In genomic region chr17:61680921-61681320, GRCh38 we compare ENCODE assay signal across 14 cellular contexts.
DNase-seq lines count a peak whose midpoint lies in the region; ATAC-seq and TF ChIP-seq lines count a peak whose summit lies in the region.
"Had no signal": no experiment of that assay in that cellular context is flagged by ENCODE, and none has a peak within 500 bp of the region (broad histone marks: within the 10 kb centered on the region; RNA-seq: fewer than 3 reads in every experiment).

No MANE protein-coding gene starts in this region.

- H3K27ac Mint-ChIP-seq in WTC11, result peak overlapping the region; percentile 72; the same call in 1 of the 2 replicates
- no peak overlapping the region for H3K27ac Mint-ChIP-seq in activated CD8-positive, alpha-beta memory T cell treated with anti-CD3 and anti-CD28 coated beads, Interleukin-2, amount 10 ng/mL, durations not matched to agents 7 days and 5 days
- H3K27ac Mint-ChIP-seq: B cell; CD4-positive, alpha-beta T cell; CD8-positive, alpha-beta T cell had no signal

- TF ChIP-seq CTCF in WTC11 (IDR thresholded peaks at IDR 0.05), result no peak

- DNase-seq in WTC11 (ENCODE audit: low spot score) (no peak), head of caudate nucleus (peak in 35 of 42 donors; percentile 3 to 63 (median 22)), kidney tubule cell (ENCODE audit: low spot score) (no peak), NCI-H226 (no peak)
- no peak for DNase-seq in activated CD8-positive, alpha-beta memory T cell treated with anti-CD3 and anti-CD28 coated beads, Interleukin-2, amount 10 ng/mL, durations not matched to agents 7 days and 5 days
- DNase-seq: 8988T; AML-193; Caco-2; Calu3; CD4-positive, alpha-beta T cell; CD8-positive, alpha-beta T cell; DMS79 treated with DMSO at 0.1 percent for 48 hours; GF-D8 had no signal

- ATAC-seq in WTC11, result no peak
- ATAC-seq in activated CD8-positive, alpha-beta memory T cell treated with anti-CD3 and anti-CD28 coated beads, Interleukin-2, amount 10 ng/mL, durations not matched to agents 7 days and 5 days, result no peak
- ATAC-seq: CD8-positive, alpha-beta T cell had no signal

- H3K9me3 Mint-ChIP-seq in WTC11, result no peaks in the 10 kb centered on the region
- no peaks in the 10 kb centered on the region for H3K9me3 Mint-ChIP-seq in activated CD8-positive, alpha-beta memory T cell treated with anti-CD3 and anti-CD28 coated beads, Interleukin-2, amount 10 ng/mL, durations not matched to agents 7 days and 5 days (ENCODE audit: low read depth)
- H3K9me3 Mint-ChIP-seq: CD4-positive, alpha-beta T cell; CD8-positive, alpha-beta T cell had no signal

- H3K27me3 Mint-ChIP-seq in WTC11 (ENCODE audit: low read depth), result no peaks in the 10 kb centered on the region
- peaks cover 6% of the 10 kb centered on the region for H3K27me3 Mint-ChIP-seq in activated CD8-positive, alpha-beta memory T cell treated with anti-CD3 and anti-CD28 coated beads, Interleukin-2, amount 10 ng/mL, durations not matched to agents 7 days and 5 days
- H3K27me3 Mint-ChIP-seq: B cell; CD4-positive, alpha-beta T cell had no signal

- H3K4me3 Mint-ChIP-seq in WTC11, result no peak overlapping the region
- no peak overlapping the region for H3K4me3 Mint-ChIP-seq in activated CD8-positive, alpha-beta memory T cell treated with anti-CD3 and anti-CD28 coated beads, Interleukin-2, amount 10 ng/mL, durations not matched to agents 7 days and 5 days
- H3K4me3 Mint-ChIP-seq: B cell; CD4-positive, alpha-beta T cell; CD8-positive, alpha-beta T cell had no signal

- no peaks in the 10 kb centered on the region for H3K36me3 Mint-ChIP-seq in WTC11
- peaks cover 19% of the 10 kb centered on the region for H3K36me3 Mint-ChIP-seq in activated CD8-positive, alpha-beta memory T cell treated with anti-CD3 and anti-CD28 coated beads, Interleukin-2, amount 10 ng/mL, durations not matched to agents 7 days and 5 days
- H3K36me3 Mint-ChIP-seq: CD8-positive, alpha-beta T cell had no signal

- intact Hi-C loops in head of caudate nucleus (cut with DNase I), result no loop called here

- POLR2A ChIA-PET in WTC11 (lab: Charles Lee), result interaction anchor here (0.7 kb wide), 1 partner anchor 624 kb away, joined by 10 read pairs; no protein-coding TSS in a partner anchor

- H3K4me1 Mint-ChIP-seq in WTC11, result no peaks in the 10 kb centered on the region
- peaks cover under 1% of the 10 kb centered on the region for H3K4me1 Mint-ChIP-seq in activated CD8-positive, alpha-beta memory T cell treated with anti-CD3 and anti-CD28 coated beads, Interleukin-2, amount 10 ng/mL, durations not matched to agents 7 days and 5 days
- H3K4me1 Mint-ChIP-seq: B cell had no signal

- CTCF ChIA-PET in WTC11 (lab: Charles Lee), result no interaction called here
- CTCF ChIA-PET in activated CD8-positive, alpha-beta memory T cell treated with anti-CD3 and anti-CD28 coated beads, Interleukin-2, amount 10 ng/mL, durations not matched to agents 7 days and 5 days (lab: Charles Lee), result no interaction called here

TF ChIP-seq in WTC11, 78 proteins besides CTCF, POLR2A, EP300 and RAD21:
- TF ChIP-seq ZNF232 (CRISPR knock-in tag; IDR thresholded peaks at IDR 0.05) (no peak), ARID4B (CRISPR knock-in tag; IDR thresholded peaks at IDR 0.05; ENCODE audit: borderline replicate concordance) (no peak), ZBTB21 (CRISPR knock-in tag; IDR thresholded peaks at IDR 0.05; ENCODE audit: borderline replicate concordance) (no peak), NFATC4 (CRISPR knock-in tag; IDR thresholded peaks at IDR 0.05) (no peak), GRHL2 (CRISPR knock-in tag; IDR thresholded peaks at IDR 0.05; ENCODE audit: insufficient replicate concordance, severe bottlenecking) (no peak), CREB1 (CRISPR knock-in tag; IDR thresholded peaks at IDR 0.05) (no peak), FOXJ3 (CRISPR knock-in tag; IDR thresholded peaks at IDR 0.05; ENCODE audit: borderline replicate concordance) (no peak), FOXP4 (CRISPR knock-in tag; IDR thresholded peaks at IDR 0.05) (no peak), CREM (CRISPR knock-in tag; IDR thresholded peaks at IDR 0.05) (no peak), USF1 (CRISPR knock-in tag; IDR thresholded peaks at IDR 0.05) (no peak), MYBL2 (CRISPR knock-in tag; IDR thresholded peaks at IDR 0.05) (no peak), JAZF1 (CRISPR knock-in tag; IDR thresholded peaks at IDR 0.05) (no peak), ESRRA (CRISPR knock-in tag; IDR thresholded peaks at IDR 0.05; ENCODE audit: borderline replicate concordance) (no peak)

Comparison
In these comparisons a context has a peak if more than half of its experiments do, and no peak if none do; other contexts are left out.
1. DNase-seq: peak in head of caudate nucleus (35 of 42); none in WTC11 (single experiment), kidney tubule cell (single experiment), activated CD8-positive, alpha-beta memory T cell treated with anti-CD3 and anti-CD28 coated beads, Interleukin-2, amount 10 ng/mL, durations not matched to agents 7 days and 5 days (single experiment) and NCI-H226 (single experiment).